Comparison of ENCODE assay signal across 3 cellular contexts in the genomic region with DNA sequence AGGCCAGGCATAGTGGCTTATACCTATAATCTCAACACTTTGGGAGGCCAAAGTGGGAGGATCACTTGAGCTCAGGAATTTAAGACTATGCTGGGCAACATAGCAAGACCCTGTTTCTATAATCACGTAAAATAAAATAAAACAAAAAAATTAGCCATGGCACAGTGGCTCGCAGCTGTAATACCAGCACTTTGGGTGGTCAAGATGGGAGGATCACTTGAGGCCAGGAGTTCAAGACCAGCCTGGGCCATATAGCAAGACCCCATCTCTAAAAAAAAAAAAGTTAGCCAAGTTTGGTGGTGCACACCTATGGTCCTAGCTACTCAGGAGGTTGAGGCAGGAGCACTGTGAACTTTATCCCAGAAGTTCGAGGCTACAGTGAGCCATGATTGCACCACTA.
TF ChIP-seq lines count a peak whose summit lies in the region.

No MANE protein-coding gene starts in this region.

TF ChIP-seq in HEK293, 187 proteins besides CTCF, POLR2A, EP300 and RAD21:
- TF ChIP-seq ZNF121 (tag by site-specific recombination; IDR thresholded peaks at IDR 0.05), result peak; percentile 95
- no peak for TF ChIP-seq ZNF24 (tag by site-specific recombination; IDR thresholded peaks at IDR 0.05)
- TF ChIP-seq ZNF184 (tag by site-specific recombination; IDR thresholded peaks at IDR 0.05), result no peak
TF ChIP-seq in HEK293: peak in this region for 1.

TF ChIP-seq in WTC11, 78 proteins besides CTCF, POLR2A, EP300 and RAD21:
- peak; percentile 19; the same call in 1 of the 2 replicates for TF ChIP-seq ZNF121 (CRISPR knock-in tag; IDR thresholded peaks at IDR 0.05)
- TF ChIP-seq GTF2I (CRISPR knock-in tag; conservative IDR thresholded peaks at IDR 0.05), result peak; percentile 4; the same call in 1 of the 2 replicates
- TF ChIP-seq, protein P1, sequence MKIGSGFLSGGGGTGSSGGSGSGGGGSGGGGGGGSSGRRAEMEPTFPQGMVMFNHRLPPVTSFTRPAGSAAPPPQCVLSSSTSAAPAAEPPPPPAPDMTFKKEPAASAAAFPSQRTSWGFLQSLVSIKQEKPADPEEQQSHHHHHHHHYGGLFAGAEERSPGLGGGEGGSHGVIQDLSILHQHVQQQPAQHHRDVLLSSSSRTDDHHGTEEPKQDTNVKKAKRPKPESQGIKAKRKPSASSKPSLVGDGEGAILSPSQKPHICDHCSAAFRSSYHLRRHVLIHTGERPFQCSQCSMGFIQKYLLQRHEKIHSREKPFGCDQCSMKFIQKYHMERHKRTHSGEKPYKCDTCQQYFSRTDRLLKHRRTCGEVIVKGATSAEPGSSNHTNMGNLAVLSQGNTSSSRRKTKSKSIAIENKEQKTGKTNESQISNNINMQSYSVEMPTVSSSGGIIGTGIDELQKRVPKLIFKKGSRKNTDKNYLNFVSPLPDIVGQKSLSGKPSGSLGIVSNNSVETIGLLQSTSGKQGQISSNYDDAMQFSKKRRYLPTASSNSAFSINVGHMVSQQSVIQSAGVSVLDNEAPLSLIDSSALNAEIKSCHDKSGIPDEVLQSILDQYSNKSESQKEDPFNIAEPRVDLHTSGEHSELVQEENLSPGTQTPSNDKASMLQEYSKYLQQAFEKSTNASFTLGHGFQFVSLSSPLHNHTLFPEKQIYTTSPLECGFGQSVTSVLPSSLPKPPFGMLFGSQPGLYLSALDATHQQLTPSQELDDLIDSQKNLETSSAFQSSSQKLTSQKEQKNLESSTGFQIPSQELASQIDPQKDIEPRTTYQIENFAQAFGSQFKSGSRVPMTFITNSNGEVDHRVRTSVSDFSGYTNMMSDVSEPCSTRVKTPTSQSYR (CRISPR knock-in tag; IDR thresholded peaks at IDR 0.05), result no peak

TF ChIP-seq in K562, 482 proteins besides CTCF, POLR2A, EP300 and RAD21:
- TF ChIP-seq ZNF121 (CRISPR knock-in tag; conservative IDR thresholded peaks at IDR 0.05) (peak; percentile 97), SUPT5H (IDR thresholded peaks at IDR 0.05) (no peak), ETS2 (tag; IDR thresholded peaks at IDR 0.05; ENCODE audit: borderline replicate concordance, poor library complexity, severe bottlenecking) (no peak), MEF2A (IDR thresholded peaks at IDR 0.05; ENCODE audit: control insufficient read depth, low read depth, low read length) (no peak), STAG1 (CRISPR knock-in tag; IDR thresholded peaks at IDR 0.05; ENCODE audit: borderline replicate concordance) (no peak)
TF ChIP-seq in K562: peak in this region for 1.
